In genomic region chrX:153946910-153947769, GRCh38 we compare ENCODE assay signal across 8 cellular contexts. TPM values are rescaled to one million over a fixed set of nuclear protein-coding genes. Genes with fewer than 3 reads are reported as not detected.
DNase-seq lines count a peak whose midpoint lies in the region; ATAC-seq, FAIRE-seq and TF ChIP-seq lines count a peak whose summit lies in the region.

No MANE protein-coding gene starts in this region.

- POLR2A ChIA-PET in AG04450 (lab: Yijun Ruan, JAX), result interaction anchor here (0.6 to 1.7 kb wide), 3 partner anchors 12 to 455 kb away, joined by 3 to 4 read pairs (median 4); partner anchors contain the start of gene NAA10

- no peaks in the 10 kb centered on the region; the same call in 1 of the 2 replicates for H3K9me3 ChIP-seq in AG04450 (ENCODE audit: control insufficient read depth, insufficient read depth, low read length)
- no peaks in the 10 kb centered on the region for H3K9me3 ChIP-seq in left lung

- peak; percentile 78 for FAIRE-seq in colon (lab: Jason Lieb, UNC)

- TF ChIP-seq CTCF in AG04450 (IDR thresholded peaks at IDR 0.05; ENCODE audit: low read depth, low read length) (peak; percentile 89), left lung (IDR thresholded peaks at IDR 0.05) (peak; percentile 71 to 74)

- intact Hi-C loops in left lung (cut with DNase I), result loop anchor here in 1 of 2 donors (10.0 kb wide), 1 partner anchor 182 kb away; the partner anchor contains the start of gene PLXNB3

- H3K4me1 ChIP-seq in left lung, result peaks cover 0 to 48% of the 10 kb centered on the region in 2 donors

- H3K27ac ChIP-seq in AG04450 (ENCODE audit: low read depth, low read length), result no peak overlapping the region
- H3K27ac ChIP-seq in left lung, result peak overlapping the region in 1 of 2 donors; percentile 61

- H3K4me3 ChIP-seq in AG04450 (ENCODE audit: low read depth, low read length), result no peak overlapping the region
- H3K4me3 ChIP-seq in left lung, result no peak overlapping the region

- CTCF ChIA-PET in AG04450 (lab: Charles Lee), result interaction anchor here (0.6 to 4.0 kb wide), 26 partner anchors 9 to 996 kb away, joined by 3 to 33 read pairs (median 4); partner anchors contain the start of genes HCFC1, NAA10 and PLXNB3

- DNase-seq in AG04450 (ENCODE audit: low read depth, low spot score) (peak; percentile 41), NCI-H524 (lab: John Stamatoyannopoulos, UW) (peak; percentile 68 to 80), left lung (peak; percentile 82 to 86)
- peak; percentile 79 to 80 for DNase-seq in activated CD4-positive, alpha-beta T cell treated with anti-CD3 and anti-CD28 coated beads for 4 hours
- peak; percentile 53 for DNase-seq in stimulated activated CD8-positive, alpha-beta memory T cell treated with anti-CD3 and anti-CD28 coated beads, Interleukin-12 subunit alpha, Interleukin-12 subunit beta, amount 100 ng/mL, for 4 hours (ENCODE audit: low read depth)

- ATAC-seq in GM18870 (IDR thresholded peaks at IDR 0.05; ENCODE audit: unreplicated experiment), result peak; percentile 63
- peak; percentile 50 for ATAC-seq in HG03558 (IDR thresholded peaks at IDR 0.05; ENCODE audit: extremely low read depth, unreplicated experiment)
- peak; percentile 87 for ATAC-seq in left lung

- peaks cover 0 to 35% of the 10 kb centered on the region in 2 donors for H3K36me3 ChIP-seq in left lung

- no peaks in the 10 kb centered on the region for H3K27me3 ChIP-seq in AG04450 (ENCODE audit: control insufficient read depth, insufficient read depth, low read length)
- H3K27me3 ChIP-seq in left lung, result no peaks in the 10 kb centered on the region

RNA-seq across cellular contexts. Expression of gene RENBP, which starts 2.7 kb away (rescaled TPM):
- 0.14 and 0.16 TPM in 2 replicates for polyA plus RNA-seq in AG04450 (2011; rRNA removed)
- polyA minus RNA-seq in AG04450 (2011; rRNA and poly(A)+ RNA removed), result 0.18 TPM in 1 of 2 replicates, not detected in the other
- 10 to 100 TPM; 44.7 to 62.1 TPM for total RNA-seq in left lung

RNA-seq across cellular contexts. Expression of gene NAA10, which starts 12.3 kb away (rescaled TPM):
- 42.9 and 63.4 TPM in 2 replicates for polyA plus RNA-seq in AG04450 (2011; rRNA removed)
- polyA minus RNA-seq in AG04450 (2011; rRNA and poly(A)+ RNA removed), result 43.7 and 49.1 TPM in 2 replicates
- total RNA-seq in left lung, result 100 to 1,000 TPM in 1 of 2 donors, 10 to 100 TPM in 1; 87.5 to 105 TPM

RNA-seq across cellular contexts. Expression of gene ARHGAP4, which starts 21.1 kb away (rescaled TPM):
- 0.12 and 0.16 TPM in 2 replicates for polyA plus RNA-seq in AG04450 (2011; rRNA removed)
- 0.69 TPM in 1 of 2 replicates, not detected in the other for polyA minus RNA-seq in AG04450 (2011; rRNA and poly(A)+ RNA removed)
- total RNA-seq in left lung, result 10 to 100 TPM; 35.6 to 96.2 TPM

RNA-seq across cellular contexts. Expression of gene HCFC1, which starts 24.5 kb away (rescaled TPM):
- 2.7 and 5.8 TPM in 2 replicates for polyA plus RNA-seq in AG04450 (2011; rRNA removed)
- polyA minus RNA-seq in AG04450 (2011; rRNA and poly(A)+ RNA removed), result 17.9 and 26.6 TPM in 2 replicates
- total RNA-seq in left lung, result 10 to 100 TPM; 46.6 to 58.1 TPM

RNA-seq across cellular contexts. Expression of gene TMEM187, which starts 25.4 kb away (rescaled TPM):
- 3.2 and 3.9 TPM in 2 replicates for polyA plus RNA-seq in AG04450 (2011; rRNA removed)
- polyA minus RNA-seq in AG04450 (2011; rRNA and poly(A)+ RNA removed), result 2.2 and 2.6 TPM in 2 replicates
- 10 to 100 TPM in 1 of 2 donors, 1 to 10 TPM in 1; 8.8 to 13.5 TPM for total RNA-seq in left lung
